ENCODE assay signal across 7 cellular contexts in genomic region chr6:141131616-141132015, GRCh38.
"Had no signal": no experiment of that assay in that cellular context is flagged by ENCODE, and none has a peak within 500 bp of the region (broad histone marks: within the 10 kb centered on the region; RNA-seq: fewer than 3 reads in every experiment).

No MANE protein-coding gene starts in this region.

- H3K4me1 ChIP-seq: HAP-1 had no signal

- H3K36me3 ChIP-seq: HAP-1 had no signal

- H3K9me3 ChIP-seq: HAP-1 had no signal

- H3K4me3 ChIP-seq: GM23248, HAP-1 had no signal

- DNase-seq: GM23248, GOT3, H7, HFFc6, KBM-7 had no signal

- H3K27ac ChIP-seq: GM23248, HL-60 had no signal
